Comparison of ENCODE assay signal across 21 cellular contexts in the genomic region with DNA sequence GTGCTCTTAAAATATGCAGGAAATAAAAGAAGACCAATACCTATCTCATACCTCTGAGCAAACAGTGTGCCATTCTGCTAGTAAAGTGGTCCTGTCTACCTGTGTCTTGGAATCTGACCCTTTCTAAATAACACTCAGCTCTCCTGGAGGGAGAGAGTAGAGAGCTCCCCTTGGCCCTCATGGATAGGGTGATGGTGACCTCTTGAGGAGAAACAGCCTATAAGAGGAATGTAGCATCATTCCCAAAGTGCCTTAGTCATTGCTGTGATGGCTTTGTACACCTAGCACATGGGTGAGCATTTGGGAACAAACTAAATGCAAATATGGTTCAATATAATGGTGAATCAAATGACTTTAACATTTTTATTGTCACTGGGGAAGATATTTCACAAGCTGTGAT. TPM values are rescaled to one million over a fixed set of nuclear protein-coding genes. Genes with fewer than 3 reads are reported as not detected.
DNase-seq lines count a peak whose midpoint lies in the region; FAIRE-seq and TF ChIP-seq lines count a peak whose summit lies in the region.
"Had no signal": no experiment of that assay in that cellular context is flagged by ENCODE, and none has a peak within 500 bp of the region (broad histone marks: within the 10 kb centered on the region; RNA-seq: fewer than 3 reads in every experiment).

No MANE protein-coding gene starts in this region.

- FAIRE-seq in bronchial epithelial cell (lab: Jason Lieb, UNC) (no peak), kidney (lab: Jason Lieb, UNC) (no peak)
- FAIRE-seq: GM18507, K562 had no signal

- peaks cover 0 to 4% (median 0%) of the 10 kb centered on the region in 6 donors for H3K9me3 Mint-ChIP-seq in immature natural killer cell

- H3K27me3 ChIP-seq in bronchial epithelial cell (ENCODE audit: control insufficient read depth, insufficient read depth, low read length) (no peaks in the 10 kb centered on the region), neural cell (ENCODE audit: insufficient read depth, low read depth, low read length) (no peaks in the 10 kb centered on the region)
- H3K27me3 ChIP-seq: brain microvascular endothelial cell, thyroid gland had no signal

- intact Hi-C loops in kidney (cut with DNase I), result no loop called here

- no peak overlapping the region for H3K9ac ChIP-seq in neural cell (ENCODE audit: low read length)
- H3K9ac ChIP-seq in kidney (ENCODE audit: low read length in 2 of 2), result no peak overlapping the region

- DNase-seq in DMS 273 (lab: John Stamatoyannopoulos, UW; ENCODE audit: unreplicated experiment) (peak; percentile 51), DMS 273 treated with DMSO at 0.1 percent for 48 hours (lab: John Stamatoyannopoulos, UW) (no peak), LNCaP clone FGC (ENCODE audit: low read depth) (no peak), bronchial epithelial cell (ENCODE audit: low read depth) (peak; percentile 44), immature natural killer cell (no peak), kidney (no peak), A172 (ENCODE audit: low spot score) (no peak)
- DNase-seq: 8988T; activated CD8-positive, alpha-beta T cell treated with anti-CD3 and anti-CD28 coated beads, Interleukin-2, amount 10 ng/mL, durations not matched to agents 7 days and 5 days; activated gamma-delta T cell; brain microvascular endothelial cell; glutamatergic neuron; NCI-H2081 treated with DMSO at 0.1 percent for 48 hours; stimulated activated CD4-positive, alpha-beta T cell treated with anti-CD3 and anti-CD28 coated beads, Interleukin-12 subunit alpha, Interleukin-12 subunit beta, amount 100 ng/mL, for 4 hours; T1000; thyroid gland had no signal

- H3K27ac ChIP-seq in neural cell (ENCODE audit: low read length), result no peak overlapping the region
- H3K27ac ChIP-seq in kidney (ENCODE audit: low read depth in 2 of 2, low read length in 2 of 2), result no peak overlapping the region
- H3K27ac ChIP-seq: brain microvascular endothelial cell, thyroid gland had no signal

- no peaks in the 10 kb centered on the region for H3K36me3 Mint-ChIP-seq in immature natural killer cell

- no peak overlapping the region for H3K4me3 Mint-ChIP-seq in immature natural killer cell
- H3K4me3 Mint-ChIP-seq: activated CD8-positive, alpha-beta T cell treated with anti-CD3 and anti-CD28 coated beads, Interleukin-2, amount 10 ng/mL, durations not matched to agents 7 days and 5 days had no signal

- H3K79me2 ChIP-seq in neural cell (replicated peaks; ENCODE audit: insufficient read depth, low read length), result no peaks in the 10 kb centered on the region

- no peaks in the 10 kb centered on the region for H3K4me1 ChIP-seq in kidney (ENCODE audit: control insufficient read depth in 1 of 2, insufficient read depth in 1 of 2, low read depth in 1 of 2, low read length in 2 of 2)
- H3K4me1 ChIP-seq: thyroid gland had no signal

- no peak overlapping the region for H3K4me2 ChIP-seq in neural cell (ENCODE audit: low read length)

- H3K4me3 ChIP-seq in LNCaP clone FGC (ENCODE audit: low read depth, low read length) (no peak overlapping the region), bronchial epithelial cell (ENCODE audit: low read depth, low read length) (no peak overlapping the region), neural cell (ENCODE audit: low read length) (no peak overlapping the region), kidney (ENCODE audit: low read length in 2 of 2) (no peak overlapping the region)
- H3K4me3 ChIP-seq: K562, lung, thyroid gland had no signal

- H3K9me3 ChIP-seq in neural cell (ENCODE audit: low read length) (no peaks in the 10 kb centered on the region), kidney (ENCODE audit: control insufficient read depth in 1 of 2, low read length in 2 of 2) (no peaks in the 10 kb centered on the region)
- H3K9me3 ChIP-seq: thyroid gland had no signal

- no peaks in the 10 kb centered on the region for H3K4me1 Mint-ChIP-seq in immature natural killer cell

- TF ChIP-seq CTCF in LNCaP clone FGC (IDR thresholded peaks at IDR 0.05; ENCODE audit: control insufficient read depth, extremely low read depth, insufficient read depth), result peak; percentile 41
- TF ChIP-seq CTCF in bronchial epithelial cell (IDR thresholded peaks at IDR 0.05; ENCODE audit: insufficient read depth, low read length, severe bottlenecking), result peak; percentile 24
- no peak for TF ChIP-seq CTCF in neural cell (IDR thresholded peaks at IDR 0.05; ENCODE audit: poor library complexity, severe bottlenecking)
- TF ChIP-seq CTCF in kidney (IDR thresholded peaks at IDR 0.05; ENCODE audit: borderline replicate concordance, extremely low read depth, insufficient read depth), result no peak

- H4K20me1 ChIP-seq in neural cell (ENCODE audit: insufficient read depth), result no peaks in the 10 kb centered on the region

- peaks cover 0 to 3% (median 0%) of the 10 kb centered on the region in 3 donors for H3K27me3 Mint-ChIP-seq in immature natural killer cell (ENCODE audit: low read depth in 3 of 3)

- no peak overlapping the region for H2AFZ ChIP-seq in neural cell (ENCODE audit: low read depth, low read length)

- H3F3A ChIP-seq in neural cell (ENCODE audit: insufficient read depth, low read length, poor library complexity, severe bottlenecking), result no peaks in the 10 kb centered on the region

- H3K9me2 ChIP-seq in neural cell (ENCODE audit: insufficient read depth, low read length), result no peaks in the 10 kb centered on the region

- no peak for TF ChIP-seq EP300 in neural cell (conservative IDR thresholded peaks at IDR 0.05; ENCODE audit: poor library complexity, severe bottlenecking)

- H3K27ac Mint-ChIP-seq in immature natural killer cell, result no peak overlapping the region
- H3K27ac Mint-ChIP-seq: activated CD8-positive, alpha-beta T cell treated with anti-CD3 and anti-CD28 coated beads, Interleukin-2, amount 10 ng/mL, durations not matched to agents 7 days and 5 days had no signal

- H3K36me3 ChIP-seq in bronchial epithelial cell (ENCODE audit: control insufficient read depth, insufficient read depth, low read length), result no peaks in the 10 kb centered on the region
- no peaks in the 10 kb centered on the region for H3K36me3 ChIP-seq in neural cell (ENCODE audit: insufficient read depth, low read length)
- H3K36me3 ChIP-seq in kidney (ENCODE audit: control insufficient read depth in 1 of 2, insufficient read depth in 2 of 2, low read length in 2 of 2), result no peaks in the 10 kb centered on the region
- H3K36me3 ChIP-seq: brain microvascular endothelial cell, thyroid gland had no signal

- TF ChIP-seq RAD21 in neural cell (conservative IDR thresholded peaks at IDR 0.05), result peak; percentile 46

TF ChIP-seq in neural cell, 6 proteins besides CTCF, POLR2A, EP300 and RAD21:
- TF ChIP-seq REST (IDR thresholded peaks at IDR 0.05; ENCODE audit: borderline replicate concordance) (no peak), SMC3 (conservative IDR thresholded peaks at IDR 0.05; ENCODE audit: poor library complexity) (peak; percentile 39)

RNA-seq across cellular contexts. Expression of gene SNTN, which starts 10.0 kb away (rescaled TPM):
- not detected in 2 replicates for total RNA-seq in bronchial epithelial cell
- not detected in 2 replicates for polyA plus RNA-seq in neural cell
- polyA minus RNA-seq in neural cell, result not detected in 2 replicates
- not detected for polyA plus RNA-seq in immature natural killer cell
- total RNA-seq in kidney, result not detected
- polyA plus RNA-seq in kidney (ENCODE audit: insufficient read depth, low read depth, low replicate concordance), result not detected
- total RNA-seq in A172 (2014; rRNA removed; shearing (Covaris generic)), result not detected in 2 replicates
- total RNA-seq: activated CD8-positive, alpha-beta T cell treated with anti-CD3 and anti-CD28 coated beads, Interleukin-2, amount 10 ng/mL, durations not matched to agents 7 days and 5 days; K562; omental fat pad; thyroid gland had no signal
- polyA plus RNA-seq: K562 had no signal

Comparison
In these comparisons a context has a peak if more than half of its experiments do, and no peak if none do; other contexts are left out.
1. DNase-seq: peak in DMS 273 (single experiment) and bronchial epithelial cell (single experiment); none in DMS 273 treated with DMSO at 0.1 percent for 48 hours (single experiment), LNCaP clone FGC (single experiment), immature natural killer cell (0 of 3), kidney (single experiment) and A172 (single experiment).
2. CTCF ChIP-seq: peak in LNCaP clone FGC (single experiment) and bronchial epithelial cell (single experiment); none in neural cell (single experiment) and kidney (single experiment).